ENCODE assay signal across 1 cellular context in genomic region chr7:101770466-101770865, GRCh38.
TF ChIP-seq lines count a peak whose summit lies in the region.

No MANE protein-coding gene starts in this region.

TF ChIP-seq in K562, 482 proteins besides CTCF, POLR2A, EP300 and RAD21 (continued from another document):
- TF ChIP-seq ZNF407 (IDR thresholded peaks at IDR 0.05; ENCODE audit: low read depth) = peak; percentile 34; the same call in 1 of the 2 replicates
- TF ChIP-seq HDAC1 (IDR thresholded peaks at IDR 0.05) = 0 out of 4 replicates have a peak, but pooled peaks of 1 of the 2 experiments have one; percentile 50
- peak; percentile 66; the same call in 1 of the 2 replicates for TF ChIP-seq MTA1 (IDR thresholded peaks at IDR 0.05; ENCODE audit: borderline replicate concordance)
- TF ChIP-seq CSDE1 (IDR thresholded peaks at IDR 0.05) = 0 out of 4 replicates have a peak, but pooled peaks of 1 of the 2 experiments have one; percentile 46
- no peak for TF ChIP-seq ATF6 (CRISPR knock-in tag; IDR thresholded peaks at IDR 0.05)
- TF ChIP-seq ZNF512 (tag; IDR thresholded peaks at IDR 0.05) = peak; percentile 100
- TF ChIP-seq LARP7 (IDR thresholded peaks at IDR 0.05) = 0 out of 2 replicates have a peak, but pooled peaks have one; percentile 67
- peak in 1 of 2 experiments; percentile 20; a peak in 1 of 4 replicates for TF ChIP-seq TRIM24 (IDR thresholded peaks at IDR 0.05)
- peak; percentile 33; the same call in 1 of the 2 replicates for TF ChIP-seq HLTF (IDR thresholded peaks at IDR 0.05)
- peak in 1 of 2 experiments; percentile 72; a peak in 1 of 4 replicates for TF ChIP-seq MLLT1 (IDR thresholded peaks at IDR 0.05)
- peak in 1 of 2 experiments; percentile 55; a peak in 1 of 4 replicates for TF ChIP-seq ARNT (IDR thresholded peaks at IDR 0.05)
- no peak for TF ChIP-seq SAP30 (IDR thresholded peaks at IDR 0.05; ENCODE audit: borderline replicate concordance, insufficient read depth, low read depth, low read length, poor library complexity, severe bottlenecking)
